ENCODE assay signal across 1 cellular context in the genomic region with DNA sequence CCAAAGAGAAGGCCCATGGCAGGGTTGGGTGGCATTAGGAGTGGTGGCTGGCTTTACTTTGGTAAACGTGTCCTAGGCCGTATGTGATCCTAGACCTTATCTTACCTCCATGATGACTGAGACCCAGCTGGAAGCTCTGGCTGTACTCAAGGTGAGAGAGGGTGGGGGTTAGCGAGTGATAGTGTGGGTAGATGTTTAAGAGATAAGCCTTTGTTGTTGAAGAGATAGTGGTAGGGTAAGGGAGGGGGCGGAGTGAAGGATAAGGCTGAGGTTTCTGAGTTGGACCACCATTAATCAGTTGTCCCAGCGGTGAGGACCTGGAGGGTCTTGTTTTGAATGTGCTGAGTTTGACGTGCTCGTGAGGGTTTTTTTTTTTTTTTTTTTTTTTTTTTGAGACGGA.
TF ChIP-seq lines count a peak whose summit lies in the region.

No MANE protein-coding gene starts in this region.

TF ChIP-seq in GM23338, 12 proteins besides CTCF, POLR2A, EP300 and RAD21 (continued from another document):
- TF ChIP-seq ZNF114 (CRISPR knock-in tag; IDR thresholded peaks at IDR 0.05) (no peak), CREB1 (CRISPR knock-in tag; IDR thresholded peaks at IDR 0.05; ENCODE audit: low read depth) (no peak), ZNF331 (CRISPR knock-in tag; IDR thresholded peaks at IDR 0.05; ENCODE audit: low read depth) (no peak), EZH2phosphoT487 (IDR thresholded peaks at IDR 0.05; ENCODE audit: unreplicated experiment) (no peak), POLR2AphosphoS5 (IDR thresholded peaks at IDR 0.05; ENCODE audit: low read depth) (no peak), EZH2 (IDR thresholded peaks at IDR 0.05; ENCODE audit: low read depth, unreplicated experiment) (no peak)
- TF ChIP-seq, protein P1, sequence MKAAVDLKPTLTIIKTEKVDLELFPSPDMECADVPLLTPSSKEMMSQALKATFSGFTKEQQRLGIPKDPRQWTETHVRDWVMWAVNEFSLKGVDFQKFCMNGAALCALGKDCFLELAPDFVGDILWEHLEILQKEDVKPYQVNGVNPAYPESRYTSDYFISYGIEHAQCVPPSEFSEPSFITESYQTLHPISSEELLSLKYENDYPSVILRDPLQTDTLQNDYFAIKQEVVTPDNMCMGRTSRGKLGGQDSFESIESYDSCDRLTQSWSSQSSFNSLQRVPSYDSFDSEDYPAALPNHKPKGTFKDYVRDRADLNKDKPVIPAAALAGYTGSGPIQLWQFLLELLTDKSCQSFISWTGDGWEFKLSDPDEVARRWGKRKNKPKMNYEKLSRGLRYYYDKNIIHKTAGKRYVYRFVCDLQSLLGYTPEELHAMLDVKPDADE (IDR thresholded peaks at IDR 0.05), result no peak
- TF ChIP-seq, protein P2, sequence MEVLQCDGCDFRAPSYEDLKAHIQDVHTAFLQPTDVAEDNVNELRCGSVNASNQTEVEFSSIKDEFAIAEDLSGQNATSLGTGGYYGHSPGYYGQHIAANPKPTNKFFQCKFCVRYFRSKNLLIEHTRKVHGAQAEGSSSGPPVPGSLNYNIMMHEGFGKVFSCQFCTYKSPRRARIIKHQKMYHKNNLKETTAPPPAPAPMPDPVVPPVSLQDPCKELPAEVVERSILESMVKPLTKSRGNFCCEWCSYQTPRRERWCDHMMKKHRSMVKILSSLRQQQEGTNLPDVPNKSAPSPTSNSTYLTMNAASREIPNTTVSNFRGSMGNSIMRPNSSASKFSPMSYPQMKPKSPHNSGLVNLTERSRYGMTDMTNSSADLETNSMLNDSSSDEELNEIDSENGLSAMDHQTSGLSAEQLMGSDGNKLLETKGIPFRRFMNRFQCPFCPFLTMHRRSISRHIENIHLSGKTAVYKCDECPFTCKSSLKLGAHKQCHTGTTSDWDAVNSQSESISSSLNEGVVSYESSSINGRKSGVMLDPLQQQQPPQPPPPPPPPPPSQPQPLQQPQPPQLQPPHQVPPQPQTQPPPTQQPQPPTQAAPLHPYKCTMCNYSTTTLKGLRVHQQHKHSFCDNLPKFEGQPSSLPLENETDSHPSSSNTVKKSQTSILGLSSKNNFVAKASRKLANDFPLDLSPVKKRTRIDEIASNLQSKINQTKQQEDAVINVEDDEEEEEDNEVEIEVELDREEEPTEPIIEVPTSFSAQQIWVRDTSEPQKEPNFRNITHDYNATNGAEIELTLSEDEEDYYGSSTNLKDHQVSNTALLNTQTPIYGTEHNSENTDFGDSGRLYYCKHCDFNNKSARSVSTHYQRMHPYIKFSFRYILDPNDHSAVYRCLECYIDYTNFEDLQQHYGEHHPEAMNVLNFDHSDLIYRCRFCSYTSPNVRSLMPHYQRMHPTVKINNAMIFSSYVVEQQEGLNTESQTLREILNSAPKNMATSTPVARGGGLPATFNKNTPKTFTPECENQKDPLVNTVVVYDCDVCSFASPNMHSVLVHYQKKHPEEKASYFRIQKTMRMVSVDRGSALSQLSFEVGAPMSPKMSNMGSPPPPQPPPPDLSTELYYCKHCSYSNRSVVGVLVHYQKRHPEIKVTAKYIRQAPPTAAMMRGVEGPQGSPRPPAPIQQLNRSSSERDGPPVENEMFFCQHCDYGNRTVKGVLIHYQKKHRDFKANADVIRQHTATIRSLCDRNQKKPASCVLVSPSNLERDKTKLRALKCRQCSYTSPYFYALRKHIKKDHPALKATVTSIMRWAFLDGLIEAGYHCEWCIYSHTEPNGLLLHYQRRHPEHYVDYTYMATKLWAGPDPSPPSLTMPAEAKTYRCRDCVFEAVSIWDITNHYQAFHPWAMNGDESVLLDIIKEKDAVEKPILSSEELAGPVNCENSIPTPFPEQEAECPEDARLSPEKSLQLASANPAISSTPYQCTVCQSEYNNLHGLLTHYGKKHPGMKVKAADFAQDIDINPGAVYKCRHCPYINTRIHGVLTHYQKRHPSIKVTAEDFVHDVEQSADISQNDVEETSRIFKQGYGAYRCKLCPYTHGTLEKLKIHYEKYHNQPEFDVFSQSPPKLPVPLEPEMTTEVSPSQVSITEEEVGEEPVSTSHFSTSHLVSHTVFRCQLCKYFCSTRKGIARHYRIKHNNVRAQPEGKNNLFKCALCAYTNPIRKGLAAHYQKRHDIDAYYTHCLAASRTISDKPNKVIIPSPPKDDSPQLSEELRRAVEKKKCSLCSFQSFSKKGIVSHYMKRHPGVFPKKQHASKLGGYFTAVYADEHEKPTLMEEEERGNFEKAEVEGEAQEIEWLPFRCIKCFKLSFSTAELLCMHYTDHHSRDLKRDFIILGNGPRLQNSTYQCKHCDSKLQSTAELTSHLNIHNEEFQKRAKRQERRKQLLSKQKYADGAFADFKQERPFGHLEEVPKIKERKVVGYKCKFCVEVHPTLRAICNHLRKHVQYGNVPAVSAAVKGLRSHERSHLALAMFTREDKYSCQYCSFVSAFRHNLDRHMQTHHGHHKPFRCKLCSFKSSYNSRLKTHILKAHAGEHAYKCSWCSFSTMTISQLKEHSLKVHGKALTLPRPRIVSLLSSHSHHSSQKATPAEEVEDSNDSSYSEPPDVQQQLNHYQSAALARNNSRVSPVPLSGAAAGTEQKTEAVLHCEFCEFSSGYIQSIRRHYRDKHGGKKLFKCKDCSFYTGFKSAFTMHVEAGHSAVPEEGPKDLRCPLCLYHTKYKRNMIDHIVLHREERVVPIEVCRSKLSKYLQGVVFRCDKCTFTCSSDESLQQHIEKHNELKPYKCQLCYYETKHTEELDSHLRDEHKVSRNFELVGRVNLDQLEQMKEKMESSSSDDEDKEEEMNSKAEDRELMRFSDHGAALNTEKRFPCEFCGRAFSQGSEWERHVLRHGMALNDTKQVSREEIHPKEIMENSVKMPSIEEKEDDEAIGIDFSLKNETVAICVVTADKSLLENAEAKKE (CRISPR knock-in tag; IDR thresholded peaks at IDR 0.05), result no peak
